26 cellular contexts compared by ENCODE assay signal in the genomic region with DNA sequence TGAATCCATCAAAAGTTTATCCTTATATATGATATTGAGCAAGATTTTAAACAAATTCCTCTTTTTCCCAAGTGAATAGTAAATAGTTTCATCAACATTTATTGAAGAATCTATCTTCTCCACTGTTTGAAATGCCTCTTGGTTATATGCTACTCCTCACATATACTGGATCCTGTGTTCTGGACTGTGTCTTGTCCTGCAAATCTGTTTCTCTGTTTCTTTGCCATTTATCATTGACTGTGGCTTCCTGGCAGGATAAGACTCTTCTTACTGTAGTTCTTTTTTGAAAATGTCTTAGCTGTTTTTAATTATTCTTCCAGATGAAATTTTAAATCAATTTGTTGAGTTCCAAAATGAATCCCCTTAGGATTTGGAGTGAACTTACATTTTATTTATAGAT.
"Had no signal": no experiment of that assay in that cellular context is flagged by ENCODE, and none has a peak within 500 bp of the region (broad histone marks: within the 10 kb centered on the region; RNA-seq: fewer than 3 reads in every experiment).

No MANE protein-coding gene starts in this region.

- H3K4me1 Mint-ChIP-seq: nephron progenitor cell had no signal

- H3K27ac Mint-ChIP-seq: natural killer cell; stimulated activated naive B cell treated with anti-CD40 and anti-IgM and Interleukin-4, amounts not matched to agents 10 μg/mL and 1 μg/mL and 100 μg/mL, for 72 hours had no signal

- H3K9me3 ChIP-seq: lower lobe of right lung, pancreas, prostate gland, stomach, suprapubic skin, thoracic aorta, tibial artery, upper lobe of right lung had no signal

- H3K27me3 Mint-ChIP-seq: naive B cell had no signal

- DNase-seq: head of caudate nucleus; hippocampal formation; lower lobe of right lung; mammary epithelial cell; mesenchymal stem cell; naive B cell; natural killer cell; nephron progenitor cell; pancreas; posterior cingulate gyrus; retina; right cardiac atrium; stimulated activated CD4-positive, alpha-beta T cell treated with anti-CD3 and anti-CD28 coated beads, Interleukin-12 subunit alpha, Interleukin-12 subunit beta, amount 100 ng/mL, for 4 hours; stimulated activated CD4-positive, alpha-beta T cell treated with anti-CD3 and anti-CD28 coated beads, Interleukin-15, amount 100 ng/mL, for 24 hours; stimulated activated CD4-positive, alpha-beta T cell treated with anti-CD3 and anti-CD28 coated beads, Interleukin-2, amount 100 ng/mL, for 24 hours; stimulated activated CD4-positive, alpha-beta T cell treated with anti-CD3 and anti-CD28 coated beads, Interleukin-4, amount 100 ng/mL, for 1 hour; stimulated activated naive B cell treated with anti-CD40 and anti-IgM and Interleukin-4, amounts not matched to agents 10 μg/mL and 1 μg/mL and 100 μg/mL, for 72 hours; stimulated activated naive CD8-positive, alpha-beta T cell treated with anti-CD3 and anti-CD28 coated beads, Interleukin-15, Interleukin-2, amounts not matched to agents 100 U/mL and 50 U/mL, for 24 hours; stomach; tibial artery; trophoblast cell; upper lobe of right lung had no signal

- H3K9me3 Mint-ChIP-seq: natural killer cell, nephron progenitor cell had no signal

- H3K4me3 ChIP-seq: lower lobe of right lung, pancreas, prostate gland, skin epidermis, stomach, suprapubic skin, thoracic aorta, tibial artery, upper lobe of right lung had no signal

- H3K4me1 ChIP-seq: prostate gland, tibial artery had no signal

- H3K36me3 ChIP-seq: lower lobe of right lung, pancreas, prostate gland, stomach, suprapubic skin, thoracic aorta, tibial artery, upper lobe of right lung had no signal

- H3K27ac ChIP-seq: lower lobe of right lung, pancreas, prostate gland, suprapubic skin, thoracic aorta, tibial artery, upper lobe of right lung had no signal

- H3K36me3 Mint-ChIP-seq: natural killer cell; stimulated activated naive B cell treated with anti-CD40 and anti-IgM and Interleukin-4, amounts not matched to agents 10 μg/mL and 1 μg/mL and 100 μg/mL, for 72 hours had no signal

- H3K4me3 Mint-ChIP-seq: naive B cell; natural killer cell; nephron progenitor cell; stimulated activated naive B cell treated with anti-CD40 and anti-IgM and Interleukin-4, amounts not matched to agents 10 μg/mL and 1 μg/mL and 100 μg/mL, for 72 hours had no signal

- H3K27me3 ChIP-seq: pancreas, stomach, suprapubic skin, tibial artery, upper lobe of right lung had no signal
